In genomic region chr19:1041272-1041834, GRCh38 we compare ENCODE assay signal across 8 cellular contexts. TPM values are rescaled to one million over a fixed set of nuclear protein-coding genes. Genes with fewer than 3 reads are reported as not detected.
A peak's percentile ranks its signal among the peaks of the same experiment; 100 is the strongest.
DNase-seq lines count a peak whose midpoint lies in the region; ATAC-seq, FAIRE-seq and TF ChIP-seq lines count a peak whose summit lies in the region.

No MANE protein-coding gene starts in this region.

- no peak for DNase-seq in GM06990 (ENCODE audit: extremely low read depth, insufficient read length)
- DNase-seq in RWPE1 (ENCODE audit: low spot score) = no peak
- no peak for DNase-seq in progenitor cell of endocrine pancreas (ENCODE audit: low spot score, unreplicated experiment)
- no peak for DNase-seq in frontal cortex (ENCODE audit: low spot score in 2 of 2)
- DNase-seq in GF-D8 (lab: John Stamatoyannopoulos, UW) = no peak
- no peak for DNase-seq in activated gamma-delta T cell (lab: John Stamatoyannopoulos, UW)

- H3K27me3 ChIP-seq in GM06990 (replicated peaks; ENCODE audit: control insufficient read depth, insufficient read depth, low read length) = no peaks in the 10 kb centered on the region
- no peaks in the 10 kb centered on the region for H3K27me3 ChIP-seq in esophagus (ENCODE audit: control insufficient read depth in 1 of 2, insufficient read depth in 2 of 2, low read length in 2 of 2)

- CTCF ChIA-PET in RWPE1 (lab: Yijun Ruan, JAX) = interaction anchor here (0.6 kb wide), 1 partner anchor 185 kb away, joined by 3 read pairs; no protein-coding TSS in a partner anchor

- peaks cover 7% of the 10 kb centered on the region for H3K4me1 Mint-ChIP-seq in progenitor cell of endocrine pancreas (ENCODE audit: low read depth)

- 28 to 29% methylated on average over 26 of the region's 26 CpGs for WGBS in esophagus, 2 donors

- peaks cover 6 to 20% of the 10 kb centered on the region in 2 donors for H3K4me1 ChIP-seq in esophagus (ENCODE audit: control insufficient read depth in 2 of 2, insufficient read depth in 2 of 2, low read length in 1 of 2)

- peak overlapping the region; percentile 82 for H3K4me3 Mint-ChIP-seq in progenitor cell of endocrine pancreas (ENCODE audit: low read depth)

- H3K27me3 Mint-ChIP-seq in progenitor cell of endocrine pancreas = no peaks in the 10 kb centered on the region

- no peaks in the 10 kb centered on the region for H3K9me3 Mint-ChIP-seq in progenitor cell of endocrine pancreas (ENCODE audit: low read depth)

- ATAC-seq in HG02884 (IDR thresholded peaks at IDR 0.05; ENCODE audit: unreplicated experiment) = no peak

- no peaks in the 10 kb centered on the region for H3K9me3 ChIP-seq in esophagus (ENCODE audit: control insufficient read depth in 2 of 2, insufficient read depth in 1 of 2, low read depth in 1 of 2, low read length in 1 of 2)

- TF ChIP-seq CTCF in GM06990 (IDR thresholded peaks at IDR 0.05; ENCODE audit: insufficient read depth, low read length, poor library complexity, severe bottlenecking) = no peak
- no peak for TF ChIP-seq CTCF in RWPE1 (conservative IDR thresholded peaks at IDR 0.05; ENCODE audit: low read depth)
- TF ChIP-seq CTCF in progenitor cell of endocrine pancreas (IDR thresholded peaks at IDR 0.05; ENCODE audit: unreplicated experiment) = no peak

- H3K27ac Mint-ChIP-seq in progenitor cell of endocrine pancreas = no peak overlapping the region

- H3K27ac ChIP-seq in RWPE1 (peak overlapping the region; percentile 81), esophagus (ENCODE audit: low read depth in 2 of 2, low read length in 1 of 2) (peak overlapping the region; percentile 74 to 92)

- FAIRE-seq in frontal cortex (lab: Jason Lieb, UNC) = no peak

- peaks cover 12% of the 10 kb centered on the region for H3K36me3 Mint-ChIP-seq in progenitor cell of endocrine pancreas (ENCODE audit: insufficient read depth)

- POLR2A ChIA-PET in RWPE1 (lab: Yijun Ruan, JAX; ENCODE audit: low non-redundant PET) = no interaction called here

- peaks cover 13% of the 10 kb centered on the region for H3K36me3 ChIP-seq in GM06990 (ENCODE audit: control insufficient read depth, insufficient read depth, low read length)
- H3K36me3 ChIP-seq in esophagus (ENCODE audit: control insufficient read depth in 2 of 2, insufficient read depth in 2 of 2, low read length in 1 of 2) = peaks cover 0 to 17% of the 10 kb centered on the region in 2 donors

- H3K4me3 ChIP-seq in GM06990 (replicated peaks; ENCODE audit: low read depth, low read length) (peak overlapping the region; percentile 75), esophagus (ENCODE audit: low read depth in 1 of 2, low read length in 2 of 2) (peak overlapping the region in 1 of 2 donors; percentile 54)

RNA-seq across cellular contexts. Expression of gene ABCA7, which starts 1.4 kb away (rescaled TPM):
- 10 to 100 TPM; 11.4 to 26.4 TPM for polyA plus RNA-seq in esophagus
- 54.6 and 57.3 TPM in 2 replicates for total RNA-seq in progenitor cell of endocrine pancreas
- total RNA-seq in frontal cortex = 2.0 TPM

RNA-seq across cellular contexts. Expression of gene CNN2, which starts 14.9 kb away (rescaled TPM):
- polyA plus RNA-seq in esophagus = 100 to 1,000 TPM in 1 of 2 donors, 10 to 100 TPM in 1; 84.4 to 106 TPM
- total RNA-seq in progenitor cell of endocrine pancreas = 225 and 226 TPM in 2 replicates
- total RNA-seq in frontal cortex = 8.2 TPM

RNA-seq across cellular contexts. Expression of gene RNU6-2, which starts 20.0 kb away (rescaled TPM):
- polyA plus RNA-seq in esophagus = not detected
- not detected in 2 replicates for total RNA-seq in progenitor cell of endocrine pancreas
- not detected for total RNA-seq in frontal cortex

RNA-seq across cellular contexts. Expression of gene TMEM259, which starts 20.4 kb away (rescaled TPM):
- polyA plus RNA-seq in esophagus = 100 to 1,000 TPM; 142 to 238 TPM
- total RNA-seq in progenitor cell of endocrine pancreas (171 and 199 TPM in 2 replicates), frontal cortex (29.3 TPM)

RNA-seq across cellular contexts. Expression of gene ARHGAP45, which starts 25.6 kb away (rescaled TPM):
- 10 to 100 TPM in 1 of 2 donors, 1 to 10 TPM in 1; 8.9 to 17.7 TPM for polyA plus RNA-seq in esophagus
- total RNA-seq in progenitor cell of endocrine pancreas (6.1 and 8.1 TPM in 2 replicates), frontal cortex (1.2 TPM)

Comparison
In these comparisons a context has a peak if more than half of its experiments do, and no peak if none do; other contexts are left out.
1. RNA of gene ABCA7, which starts 1.4 kb away (total RNA-seq): 54.6 to 57.3 TPM in progenitor cell of endocrine pancreas; 2.0 TPM in frontal cortex (single experiment); every median in the first group is over 10 times any median in the second.
2. RNA of gene CNN2, which starts 14.9 kb away (total RNA-seq): 225 to 226 TPM in progenitor cell of endocrine pancreas; 8.2 TPM in frontal cortex (single experiment); every median in the first group is over 10 times any median in the second.